11 cellular contexts compared by ENCODE assay signal in genomic region chr22:39574779-39575551, GRCh38. TPM values are rescaled to one million over a fixed set of nuclear protein-coding genes. Genes with fewer than 3 reads are reported as not detected.
DNase-seq lines count a peak whose midpoint lies in the region; ATAC-seq and TF ChIP-seq lines count a peak whose summit lies in the region.
"Had no signal": no experiment of that assay in that cellular context is flagged by ENCODE, and none has a peak within 500 bp of the region (broad histone marks: within the 10 kb centered on the region; RNA-seq: fewer than 3 reads in every experiment).

No MANE protein-coding gene starts in this region.

- no peak overlapping the region for H3K4me3 ChIP-seq in AG04450 (ENCODE audit: low read depth, low read length)
- H3K4me3 ChIP-seq in adrenal gland = no peak overlapping the region
- H3K4me3 ChIP-seq in uterus = no peak overlapping the region
- no peak overlapping the region for H3K4me3 ChIP-seq in heart left ventricle

- no peaks in the 10 kb centered on the region for H3K36me3 ChIP-seq in adrenal gland (replicated peaks in 1 of 2)
- no peaks in the 10 kb centered on the region for H3K36me3 ChIP-seq in uterus
- no peaks in the 10 kb centered on the region for H3K36me3 ChIP-seq in heart left ventricle

- no peak for ATAC-seq in heart left ventricle

- no peaks in the 10 kb centered on the region for H3K36me3 Mint-ChIP-seq in HFFc6 (ENCODE audit: low read depth)
- H3K36me3 Mint-ChIP-seq: CD8-positive, alpha-beta memory T cell had no signal

- H3K9me3 ChIP-seq in AG04450 (ENCODE audit: control insufficient read depth, insufficient read depth, low read length) (no peaks in the 10 kb centered on the region; the same call in 1 of the 2 replicates), adrenal gland (replicated peaks in 1 of 3) (no peaks in the 10 kb centered on the region), uterus (no peaks in the 10 kb centered on the region), heart left ventricle (no peaks in the 10 kb centered on the region)

- CTCF ChIA-PET in AG04450 (lab: Charles Lee) = interaction anchor here (0.6 to 1.5 kb wide), 3 partner anchors 40 to 1509 kb away, joined by 3 read pairs; no protein-coding TSS in a partner anchor

- H3K4me1 Mint-ChIP-seq in HFFc6 (ENCODE audit: low read depth) = peaks cover 16% of the 10 kb centered on the region
- H3K4me1 Mint-ChIP-seq: CD8-positive, alpha-beta memory T cell had no signal

- H3K4me1 ChIP-seq in adrenal gland (replicated peaks in 1 of 2) = peaks cover 8 to 11% of the 10 kb centered on the region in 2 donors
- no peaks in the 10 kb centered on the region for H3K4me1 ChIP-seq in uterus
- H3K4me1 ChIP-seq in heart left ventricle = no peaks in the 10 kb centered on the region

- no peak overlapping the region for H3K4me3 Mint-ChIP-seq in HFFc6
- H3K4me3 Mint-ChIP-seq: CD8-positive, alpha-beta memory T cell; nephron progenitor cell had no signal

- H3K27ac ChIP-seq in AG04450 (ENCODE audit: low read depth, low read length) = no peak overlapping the region
- H3K27ac ChIP-seq in adrenal gland = peak overlapping the region in 3 of 5 donors; percentile 57 to 90 (median 66)
- H3K27ac ChIP-seq in uterus = no peak overlapping the region
- no peak overlapping the region for H3K27ac ChIP-seq in heart left ventricle

- peaks cover 13% of the 10 kb centered on the region for H3K27me3 Mint-ChIP-seq in HFFc6 (ENCODE audit: insufficient read depth)

- TF ChIP-seq CTCF in AG04450 (IDR thresholded peaks at IDR 0.05; ENCODE audit: low read depth, low read length) (no peak), HFFc6 (IDR thresholded peaks at IDR 0.05) (no peak), adrenal gland (IDR thresholded peaks at IDR 0.05) (no peak), uterus (IDR thresholded peaks at IDR 0.05) (no peak), heart left ventricle (IDR thresholded peaks at IDR 0.05) (no peak)

- intact Hi-C loops in adrenal gland (cut with DNase I) = no loop called here
- intact Hi-C loops in uterus (cut with DNase I; ENCODE audit: low total_unique reads) = no loop called here
- intact Hi-C loops in heart left ventricle (cut with DNase I) = no loop called here

- no peak overlapping the region for H3K27ac Mint-ChIP-seq in HFFc6
- H3K27ac Mint-ChIP-seq: nephron progenitor cell had no signal

- peak; percentile 57 for DNase-seq in AG04450 (ENCODE audit: low read depth, low spot score)
- peak; percentile 86 for DNase-seq in HFFc6
- peak; percentile 84 to 97 (median 92) for DNase-seq in adrenal gland
- peak; percentile 91 for DNase-seq in iris pigment epithelial cell (ENCODE audit: low read depth)
- DNase-seq in NCI-H1417 (lab: John Stamatoyannopoulos, UW) = no peak
- DNase-seq in uterus = no peak
- DNase-seq in heart left ventricle = no peak
- DNase-seq in NOMO-1 treated with dmso at 0.1 percent for 144 hours (lab: John Stamatoyannopoulos, UW; ENCODE audit: unreplicated experiment) = no peak
- DNase-seq: activated CD4-positive, CD25-positive, alpha-beta regulatory T cell treated with anti-CD3 and anti-CD28 coated beads, Interleukin-2, amount 50 U/mL, for 72 hours; CD8-positive, alpha-beta memory T cell; nephron progenitor cell had no signal

- POLR2A ChIA-PET in AG04450 (lab: Yijun Ruan, JAX) = no interaction called here

- H3K9me3 Mint-ChIP-seq in HFFc6 = no peaks in the 10 kb centered on the region
- H3K9me3 Mint-ChIP-seq: CD8-positive, alpha-beta memory T cell; nephron progenitor cell had no signal

- no peak for TF ChIP-seq POLR2A in adrenal gland (IDR thresholded peaks at IDR 0.05)
- TF ChIP-seq POLR2A in uterus (IDR thresholded peaks at IDR 0.05) = no peak
- TF ChIP-seq POLR2A in heart left ventricle (IDR thresholded peaks at IDR 0.05) = no peak

- H3K27me3 ChIP-seq in AG04450 (ENCODE audit: control insufficient read depth, insufficient read depth, low read length) = peaks cover 24% of the 10 kb centered on the region
- H3K27me3 ChIP-seq in adrenal gland = no peaks in the 10 kb centered on the region
- no peaks in the 10 kb centered on the region for H3K27me3 ChIP-seq in uterus
- H3K27me3 ChIP-seq in heart left ventricle = peaks cover 0 to 46% (median 5%) of the 10 kb centered on the region in 9 donors

- WGBS in adrenal gland, 4 donors = 50 to 57% (median 53%) methylated on average over 9 to 14 of the region's 14 CpGs
- 73 to 79% (median 77%) methylated on average over 12 to 14 of the region's 14 CpGs for WGBS in heart left ventricle, 4 donors

RNA-seq across cellular contexts. Expression of gene CACNA1I, which starts 4.4 kb away (rescaled TPM):
- polyA plus RNA-seq in AG04450 (2011; rRNA removed) = not detected in 2 replicates
- polyA minus RNA-seq in AG04450 (2011; rRNA and poly(A)+ RNA removed) = not detected in 2 replicates
- not detected for total RNA-seq in HFFc6 (2021; fragmentation: NEBNext Ultra II Directional; extraction: Animal tissue kit (Norgen Biotek cat#: 25700))
- total RNA-seq in adrenal gland = 10 to 100 TPM in 2 of 8 donors, 1 to 10 TPM in 6; 1.1 to 11.8 (median 3.2) TPM
- polyA plus RNA-seq in adrenal gland = 10 to 100 TPM in 1 of 3 donors, 1 to 10 TPM in 1, under 1 TPM in 1; 0.46 to 20.1 (median 7.4) TPM
- total RNA-seq in uterus = under 1 TPM in 2 of 4 donors, not detected in 2; under 0.01 to 0.15 TPM
- total RNA-seq in heart left ventricle = under 1 TPM in 3 of 9 donors, not detected in 6; 0.02 to 0.07 (median 0.04) TPM
- under 1 TPM; 0.01 to 0.04 TPM for polyA plus RNA-seq in heart left ventricle

RNA-seq across cellular contexts. Expression of gene RPS19BP1, which starts 42.4 kb away (rescaled TPM):
- 50.8 and 53.0 TPM in 2 replicates for polyA plus RNA-seq in AG04450 (2011; rRNA removed)
- 7.3 and 9.3 TPM in 2 replicates for polyA minus RNA-seq in AG04450 (2011; rRNA and poly(A)+ RNA removed)
- total RNA-seq in HFFc6 (2021; fragmentation: NEBNext Ultra II Directional; extraction: Animal tissue kit (Norgen Biotek cat#: 25700)) = 10 to 100 TPM; 60.5 to 85.5 (median 75.9) TPM
- total RNA-seq in adrenal gland = 100 to 1,000 TPM in 4 of 8 donors, 10 to 100 TPM in 4; 80.4 to 250 (median 132) TPM
- 100 to 1,000 TPM in 2 of 3 donors, 10 to 100 TPM in 1; 39.5 to 217 (median 174) TPM for polyA plus RNA-seq in adrenal gland
- total RNA-seq in uterus = 100 to 1,000 TPM in 1 of 4 donors, 10 to 100 TPM in 3; 24.5 to 125 (median 50.7) TPM
- total RNA-seq in heart left ventricle = 100 to 1,000 TPM in 2 of 9 donors, 10 to 100 TPM in 7; 33.2 to 108 (median 44.5) TPM
- 100 to 1,000 TPM; 154 to 220 TPM for polyA plus RNA-seq in heart left ventricle

RNA-seq across cellular contexts. Expression of gene ATF4, which starts 54.6 kb away (rescaled TPM):
- polyA plus RNA-seq in AG04450 (2011; rRNA removed) (844 and 936 TPM in 2 replicates), adrenal gland (1,000 to 10,000 TPM in 2 of 3 donors, 100 to 1,000 TPM in 1; 619 to 1,513 (median 1,039) TPM), heart left ventricle (100 to 1,000 TPM; 378 to 458 TPM)
- 241 and 243 TPM in 2 replicates for polyA minus RNA-seq in AG04450 (2011; rRNA and poly(A)+ RNA removed)
- 100 to 1,000 TPM; 227 to 271 (median 249) TPM for total RNA-seq in HFFc6 (2021; fragmentation: NEBNext Ultra II Directional; extraction: Animal tissue kit (Norgen Biotek cat#: 25700))
- total RNA-seq in adrenal gland (100 to 1,000 TPM; 207 to 498 (median 324) TPM), uterus (100 to 1,000 TPM; 105 to 351 (median 293) TPM), heart left ventricle (100 to 1,000 TPM; 117 to 322 (median 168) TPM)

Comparison
In these comparisons a context has a peak if more than half of its experiments do, and no peak if none do; other contexts are left out.
1. DNase-seq: peak in AG04450 (single experiment), HFFc6 (single experiment), adrenal gland (7 of 7) and iris pigment epithelial cell (single experiment); none in NCI-H1417 (0 of 3), uterus (0 of 2), heart left ventricle (0 of 5) and NOMO-1 treated with dmso at 0.1 percent for 144 hours (single experiment).
2. H3K27ac ChIP-seq: peak in adrenal gland (3 of 5); none in AG04450 (single experiment), uterus (0 of 2) and heart left ventricle (0 of 12).